ENCODE assay signal across 16 cellular contexts in genomic region chr16:28842696-28843095, GRCh38. TPM values are rescaled to one million over a fixed set of nuclear protein-coding genes. Genes with fewer than 3 reads are reported as not detected.
DNase-seq lines count a peak whose midpoint lies in the region; ATAC-seq, FAIRE-seq and TF ChIP-seq lines count a peak whose summit lies in the region.
"Had no signal": no experiment of that assay in that cellular context is flagged by ENCODE, and none has a peak within 500 bp of the region (broad histone marks: within the 10 kb centered on the region; RNA-seq: fewer than 3 reads in every experiment).

No MANE protein-coding gene starts in this region.

- H3K36me3 Mint-ChIP-seq in natural killer cell = no peaks in the 10 kb centered on the region
- H3K36me3 Mint-ChIP-seq in natural killer cell treated with Interleukin-12 subunit alpha and Interleukin-12 subunit beta and Interleukin-15 and Interleukin-18, amount 100 ng/mL, for 72 hours = peaks cover 14% of the 10 kb centered on the region
- H3K36me3 Mint-ChIP-seq in T-cell = peaks cover 14% of the 10 kb centered on the region
- peaks cover 41 to 55% of the 10 kb centered on the region in 2 donors for H3K36me3 Mint-ChIP-seq in stimulated activated naive B cell treated with anti-CD40 and anti-IgM and Interleukin-4, amounts not matched to agents 10 μg/mL and 1 μg/mL and 100 μg/mL, for 72 hours

- SMC1A ChIA-PET in GM12878 (lab: Charles Lee; ENCODE audit: uncharacterized antibody, unreplicated experiment) = interaction anchor here (1.0 to 1.2 kb wide), 2 partner anchors 18 to 102 kb away, joined by 3 to 4 read pairs; no protein-coding TSS in a partner anchor

- TF ChIP-seq EP300 in GM12878 (IDR thresholded peaks at IDR 0.05; ENCODE audit: borderline replicate concordance in 1 of 2, control insufficient read depth in 1 of 2, low read depth in 2 of 2, low read length in 2 of 2) = no peak

- H3K4me3 ChIP-seq in GM12878 = no peak overlapping the region

- H4K20me1 ChIP-seq in GM12878 (ENCODE audit: control insufficient read depth, insufficient read depth) = no peaks in the 10 kb centered on the region

- intact Hi-C loops in natural killer cell (cut with micrococcal nuclease) (no loop called here), GM12878 (cut with micrococcal nuclease; ENCODE audit: unreplicated experiment) (no loop called here)

- H3K4me1 Mint-ChIP-seq in natural killer cell (peaks cover 25 to 39% of the 10 kb centered on the region in 2 donors), T-cell (peaks cover 25 to 34% (median 30%) of the 10 kb centered on the region in 3 donors)
- peaks cover 34 to 38% of the 10 kb centered on the region in 2 donors for H3K4me1 Mint-ChIP-seq in natural killer cell treated with Interleukin-12 subunit alpha and Interleukin-12 subunit beta and Interleukin-15 and Interleukin-18, amount 100 ng/mL, for 72 hours (ENCODE audit: low read depth in 2 of 2)
- peaks cover 20 to 46% of the 10 kb centered on the region in 2 donors for H3K4me1 Mint-ChIP-seq in stimulated activated naive B cell treated with anti-CD40 and anti-IgM and Interleukin-4, amounts not matched to agents 10 μg/mL and 1 μg/mL and 100 μg/mL, for 72 hours

- WGBS in GM12878 (ENCODE audit: insufficient coverage, insufficient replicate concordance, low lambda C conversion rate, missing lambda C conversion rate) = 96% methylated on average over 7 of the region's 7 CpGs

- no peak for TF ChIP-seq CTCF in natural killer cell (IDR thresholded peaks at IDR 0.05)
- no peak for TF ChIP-seq CTCF in GM12878 (IDR thresholded peaks at IDR 0.05 in 2 of 3, conservative IDR thresholded peaks at IDR 0.05 in 1 of 3; ENCODE audit: control insufficient read depth in 2 of 3, extremely low read depth in 1 of 3, insufficient read depth in 1 of 3, low read depth in 3 of 3, low read length in 3 of 3)
- no peak for TF ChIP-seq CTCF in GM10248 (IDR thresholded peaks at IDR 0.05; ENCODE audit: control extremely low read depth, extremely low read depth, low read depth, missing control alignments)
- TF ChIP-seq CTCF in foreskin keratinocyte (conservative IDR thresholded peaks at IDR 0.05) = no peak

- TF ChIP-seq POLR2A in GM12878 (IDR thresholded peaks at IDR 0.05; ENCODE audit: low read depth, low read length) = peak; percentile 51

- H3K9me3 Mint-ChIP-seq in natural killer cell (no peaks in the 10 kb centered on the region), T-cell (no peaks in the 10 kb centered on the region)
- no peaks in the 10 kb centered on the region for H3K9me3 Mint-ChIP-seq in natural killer cell treated with Interleukin-12 subunit alpha and Interleukin-12 subunit beta and Interleukin-15 and Interleukin-18, amount 100 ng/mL, for 72 hours
- no peaks in the 10 kb centered on the region for H3K9me3 Mint-ChIP-seq in stimulated activated naive B cell treated with anti-CD40 and anti-IgM and Interleukin-4, amounts not matched to agents 10 μg/mL and 1 μg/mL and 100 μg/mL, for 72 hours

- peaks cover 9 to 19% of the 10 kb centered on the region in 2 experiments for H3K36me3 ChIP-seq in GM12878 (ENCODE audit: control insufficient read depth in 2 of 2, insufficient read depth in 2 of 2, low read length in 1 of 2)

- H3K27ac ChIP-seq in GM12878 (ENCODE audit: control insufficient read depth, insufficient read depth) (no peak overlapping the region), foreskin keratinocyte (no peak overlapping the region)

- H2AFZ ChIP-seq in GM12878 (ENCODE audit: control insufficient read depth, low read depth, low read length) = no peak overlapping the region

- CTCF ChIA-PET in T-cell (lab: Charles Lee) (no interaction called here), GM12878 (lab: Yijun Ruan, JAX) (interaction anchor here (1.0 to 2.4 kb wide), 2 partner anchors 13 to 102 kb away, joined by 4 to 7 read pairs; no protein-coding TSS in a partner anchor), GM10248 (lab: Yijun Ruan, JAX) (interaction anchor here (1.1 to 6.1 kb wide), 4 partner anchors 14 to 103 kb away, joined by 3 to 53 read pairs (median 4); no protein-coding TSS in a partner anchor)

- H3K4me1 ChIP-seq in GM12878 (ENCODE audit: control insufficient read depth, insufficient read depth, low read length) (peaks cover 9% of the 10 kb centered on the region), foreskin keratinocyte (no peaks in the 10 kb centered on the region)
- H3K4me1 ChIP-seq: BE2C had no signal

- in situ Hi-C loops in GM12878 (cut with MboI) = no loop called here

- no peak for FAIRE-seq in GM12878 (lab: Jason Lieb, UNC)
- FAIRE-seq: GM18507, H54 had no signal

- POLR2A ChIA-PET in T-cell (lab: Charles Lee) = interaction anchor here in 1 of 2 donors (0.9 kb wide), 1 partner anchor 13 kb away, joined by 3 read pairs; no protein-coding TSS in a partner anchor
- POLR2A ChIA-PET in GM12878 (lab: Charles Lee) = interaction anchor here (0.5 to 1.7 kb wide), 2 partner anchors 15 to 91 kb away, joined by 3 to 7 read pairs; no protein-coding TSS in a partner anchor
- POLR2A ChIA-PET in GM10248 (lab: Yijun Ruan, JAX) = interaction anchor here (0.8 to 1.4 kb wide), 2 partner anchors 19 to 20 kb away, joined by 3 to 4 read pairs; partner anchors contain the start of gene ATXN2L

- ATAC-seq in natural killer cell = no peak
- no peak for ATAC-seq in natural killer cell treated with Interleukin-12 subunit alpha and Interleukin-12 subunit beta and Interleukin-15 and Interleukin-18, amount 100 ng/mL, for 72 hours
- no peak for ATAC-seq in T-cell (replicated peaks in 1 of 4)
- ATAC-seq in GM12878 = no peak
- ATAC-seq in stimulated activated naive B cell treated with anti-CD40 and anti-IgM and Interleukin-4, amounts not matched to agents 10 μg/mL and 1 μg/mL and 100 μg/mL, for 72 hours (replicated peaks) = no peak
- no peak for ATAC-seq in foreskin keratinocyte
- ATAC-seq: PC-3 had no signal

- DNase-seq in natural killer cell (no peak), T-cell (no peak), GM12878 (ENCODE audit: low read depth, low spot score) (no peak), NCI-H1092 (lab: John Stamatoyannopoulos, UW) (no peak), GM10248 (ENCODE audit: extremely low spot score) (no peak), foreskin keratinocyte (no peak)
- DNase-seq in natural killer cell treated with Interleukin-12 subunit alpha and Interleukin-12 subunit beta and Interleukin-15 and Interleukin-18, amount 100 ng/mL, for 72 hours (ENCODE audit: low spot score) = no peak
- DNase-seq in stimulated activated naive B cell treated with anti-CD40 and anti-IgM and Interleukin-4, amounts not matched to agents 10 μg/mL and 1 μg/mL and 100 μg/mL, for 72 hours = no peak
- DNase-seq: BE2C, EL, MM.1S, NCI-H1105 treated with DMSO at 0.1 percent for 48 hours, NCI-H187, PC-3 had no signal

- no peaks in the 10 kb centered on the region for H3K9me3 ChIP-seq in GM12878 (replicated peaks; ENCODE audit: control insufficient read depth, insufficient read depth, low read length)
- H3K9me3 ChIP-seq: BE2C had no signal

- H3K79me2 ChIP-seq in GM12878 (ENCODE audit: control insufficient read depth, insufficient read depth, low read length) = peaks cover 23% of the 10 kb centered on the region

- TF ChIP-seq RAD21 in GM12878 (IDR thresholded peaks at IDR 0.05; ENCODE audit: insufficient read depth, low read depth, low read length) = no peak

- H3K27ac Mint-ChIP-seq in natural killer cell (peak overlapping the region in 1 of 2 donors; percentile 77), T-cell (peak overlapping the region; percentile 15 to 25)
- peak overlapping the region in 1 of 2 donors; percentile 25 for H3K27ac Mint-ChIP-seq in natural killer cell treated with Interleukin-12 subunit alpha and Interleukin-12 subunit beta and Interleukin-15 and Interleukin-18, amount 100 ng/mL, for 72 hours
- peak overlapping the region; percentile 44 for H3K27ac Mint-ChIP-seq in stimulated activated naive B cell treated with anti-CD40 and anti-IgM and Interleukin-4, amounts not matched to agents 10 μg/mL and 1 μg/mL and 100 μg/mL, for 72 hours

- H3K27me3 Mint-ChIP-seq in natural killer cell (ENCODE audit: low read depth in 2 of 2) (no peaks in the 10 kb centered on the region), T-cell (no peaks in the 10 kb centered on the region)
- no peaks in the 10 kb centered on the region for H3K27me3 Mint-ChIP-seq in natural killer cell treated with Interleukin-12 subunit alpha and Interleukin-12 subunit beta and Interleukin-15 and Interleukin-18, amount 100 ng/mL, for 72 hours
- H3K27me3 Mint-ChIP-seq in stimulated activated naive B cell treated with anti-CD40 and anti-IgM and Interleukin-4, amounts not matched to agents 10 μg/mL and 1 μg/mL and 100 μg/mL, for 72 hours = no peaks in the 10 kb centered on the region

- no TSS peak for BruUV-seq in GM12878 (replicated peaks; lab: Mats Ljungman, UMichigan)

- no peak overlapping the region for H3K4me2 ChIP-seq in GM12878 (ENCODE audit: control insufficient read depth, insufficient read depth)

- peak overlapping the region; percentile 21 for H3K4me3 Mint-ChIP-seq in natural killer cell
- no peak overlapping the region for H3K4me3 Mint-ChIP-seq in natural killer cell treated with Interleukin-12 subunit alpha and Interleukin-12 subunit beta and Interleukin-15 and Interleukin-18, amount 100 ng/mL, for 72 hours
- H3K4me3 Mint-ChIP-seq in T-cell = no peak overlapping the region
- no peak overlapping the region for H3K4me3 Mint-ChIP-seq in stimulated activated naive B cell treated with anti-CD40 and anti-IgM and Interleukin-4, amounts not matched to agents 10 μg/mL and 1 μg/mL and 100 μg/mL, for 72 hours

- RAD21 ChIA-PET in GM12878 (lab: Charles Lee; ENCODE audit: unreplicated experiment) = interaction anchor here (1.1 kb wide), 1 partner anchor 103 kb away, joined by 4 read pairs; no protein-coding TSS in a partner anchor

- no peak overlapping the region for H3K9ac ChIP-seq in GM12878 (ENCODE audit: control insufficient read depth, insufficient read depth, low read length)

- H3K27me3 ChIP-seq in GM12878 (replicated peaks in 1 of 2; ENCODE audit: control insufficient read depth in 2 of 2, insufficient read depth in 2 of 2, low read length in 1 of 2) (no peaks in the 10 kb centered on the region), foreskin keratinocyte (no peaks in the 10 kb centered on the region)
- H3K27me3 ChIP-seq: BE2C had no signal

RNA-seq across cellular contexts. Expression of gene TUFM, which starts 3.5 kb away (rescaled TPM):
- 100 to 1,000 TPM; 108 to 128 (median 118) TPM for total RNA-seq in natural killer cell
- 100 to 1,000 TPM; 183 to 358 TPM for total RNA-seq in natural killer cell treated with Interleukin-12 subunit alpha and Interleukin-12 subunit beta and Interleukin-15 and Interleukin-18, amount 100 ng/mL, for 72 hours
- total RNA-seq in T-cell = 100 to 1,000 TPM in 4 of 5 donors, 10 to 100 TPM in 1; 90.2 to 131 (median 105) TPM
- 37.3 and 53.1 TPM in 2 replicates for total RNA-seq in GM12878 (2013; cell fraction: nucleolus; rRNA removed)
- total RNA-seq in GM12878 (2014; rRNA removed) = 245 and 274 TPM in 2 replicates
- 145 and 161 TPM in 2 replicates for total RNA-seq in GM12878 (2014; rRNA removed; fragmentation: Illumina TruSeq; extraction: Trizol)
- total RNA-seq in GM12878 (2021) = 258 and 260 TPM in 2 replicates
- 101 TPM for polyA plus RNA-seq in GM12878 (2011; ENCODE audit: low read depth)
- polyA plus RNA-seq in GM12878 (2011; rRNA removed) = 68.9 and 117 TPM in 2 replicates
- 134 and 152 TPM in 2 replicates for polyA plus RNA-seq in GM12878 (2011; cell fraction: cytosol; rRNA removed)
- 285 and 312 TPM in 2 replicates for polyA plus RNA-seq in GM12878 (2011; cell fraction: nucleus; rRNA removed)
- polyA plus RNA-seq in GM12878 (2012) = 141 and 149 TPM in 2 replicates
- 92.2 and 172 TPM in 2 replicates for polyA plus RNA-seq in GM12878 (2014; fragmentation: Illumina TruSeq; extraction: Trizol)
- polyA plus RNA-seq in GM12878 (2014; fragmentation: Nextera tagmentation; extraction: Ambion mirVana) = 100 to 1,000 TPM in 1 of 2 experiments, 10 to 100 TPM in 1; 23.4 to 101 TPM
- polyA plus RNA-seq in GM12878 (2014; rRNA removed) = 191 and 231 TPM in 2 replicates
- polyA plus RNA-seq in GM12878 (2016; fragmentation: Nextera tagmentation; extraction: Ambion mirVana) = 100 to 1,000 TPM; 336 to 354 TPM
- polyA minus RNA-seq in GM12878 (2011; rRNA and poly(A)+ RNA removed) = 44.5 and 58.9 TPM in 2 replicates
- polyA minus RNA-seq in GM12878 (2011; cell fraction: cytosol; rRNA and poly(A)+ RNA removed) = 42.5 and 43.7 TPM in 2 replicates
- polyA minus RNA-seq in GM12878 (2011; cell fraction: nucleus; rRNA and poly(A)+ RNA removed) = 27.7 and 43.2 TPM in 2 replicates
- 169 and 192 TPM in 2 replicates for total RNA-seq in foreskin keratinocyte
- polyA plus RNA-seq in foreskin keratinocyte = 325 and 344 TPM in 2 replicates

RNA-seq across cellular contexts. Expression of gene ATXN2L, which starts 19.9 kb away (rescaled TPM):
- total RNA-seq in natural killer cell (100 to 1,000 TPM; 350 to 451 (median 416) TPM), T-cell (100 to 1,000 TPM; 273 to 345 (median 281) TPM), GM12878 (2014; rRNA removed) (36.7 and 47.7 TPM in 2 replicates), GM12878 (2014; rRNA removed; fragmentation: Illumina TruSeq; extraction: Trizol) (28.8 and 31.2 TPM in 2 replicates), GM12878 (2021) (199 and 210 TPM in 2 replicates), foreskin keratinocyte (75.8 and 76.9 TPM in 2 replicates)
- total RNA-seq in natural killer cell treated with Interleukin-12 subunit alpha and Interleukin-12 subunit beta and Interleukin-15 and Interleukin-18, amount 100 ng/mL, for 72 hours = 100 to 1,000 TPM; 263 to 336 TPM
- 161 and 186 TPM in 2 replicates for total RNA-seq in GM12878 (2013; cell fraction: nucleolus; rRNA removed)
- 60.2 TPM for polyA plus RNA-seq in GM12878 (2011; ENCODE audit: low read depth)
- polyA plus RNA-seq in GM12878 (2011; rRNA removed) (21.4 and 23.0 TPM in 2 replicates), GM12878 (2014; fragmentation: Illumina TruSeq; extraction: Trizol) (42.5 and 75.3 TPM in 2 replicates), GM12878 (2014; fragmentation: Nextera tagmentation; extraction: Ambion mirVana) (10 to 100 TPM in 1 of 2 experiments, 1 to 10 TPM in 1; 3.5 to 13.2 TPM), GM12878 (2014; rRNA removed) (110 and 126 TPM in 2 replicates), GM12878 (2016; fragmentation: Nextera tagmentation; extraction: Ambion mirVana) (10 to 100 TPM; 74.5 to 86.9 TPM), foreskin keratinocyte (88.2 and 100 TPM in 2 replicates)
- 36.0 and 37.8 TPM in 2 replicates for polyA plus RNA-seq in GM12878 (2011; cell fraction: cytosol; rRNA removed)
- polyA plus RNA-seq in GM12878 (2011; cell fraction: nucleus; rRNA removed) = 316 and 416 TPM in 2 replicates
- polyA plus RNA-seq in GM12878 (2012) = 130 and 132 TPM in 2 replicates
- polyA minus RNA-seq in GM12878 (2011; rRNA and poly(A)+ RNA removed) = 30.8 and 35.7 TPM in 2 replicates
- 61.2 and 63.1 TPM in 2 replicates for polyA minus RNA-seq in GM12878 (2011; cell fraction: cytosol; rRNA and poly(A)+ RNA removed)
- 52.6 and 100 TPM in 2 replicates for polyA minus RNA-seq in GM12878 (2011; cell fraction: nucleus; rRNA and poly(A)+ RNA removed)

RNA-seq across cellular contexts. Expression of gene SH2B1, which starts 20.9 kb away (rescaled TPM):
- 100 to 1,000 TPM in 1 of 3 donors, 10 to 100 TPM in 2; 85.4 to 110 (median 91.5) TPM for total RNA-seq in natural killer cell
- total RNA-seq in natural killer cell treated with Interleukin-12 subunit alpha and Interleukin-12 subunit beta and Interleukin-15 and Interleukin-18, amount 100 ng/mL, for 72 hours = 10 to 100 TPM; 41.6 to 82.8 TPM
- total RNA-seq in T-cell = 100 to 1,000 TPM in 3 of 5 donors, 10 to 100 TPM in 2; 90.5 to 127 (median 120) TPM
- 35.6 and 42.0 TPM in 2 replicates for total RNA-seq in GM12878 (2013; cell fraction: nucleolus; rRNA removed)
- total RNA-seq in GM12878 (2014; rRNA removed) = 18.4 and 18.5 TPM in 2 replicates
- total RNA-seq in GM12878 (2014; rRNA removed; fragmentation: Illumina TruSeq; extraction: Trizol) = 9.8 and 10.6 TPM in 2 replicates
- 34.9 and 42.1 TPM in 2 replicates for total RNA-seq in GM12878 (2021)
- polyA plus RNA-seq in GM12878 (2011; ENCODE audit: low read depth) = 20.4 TPM
- polyA plus RNA-seq in GM12878 (2011; rRNA removed) = 6.7 and 17.8 TPM in 2 replicates
- 18.5 and 24.5 TPM in 2 replicates for polyA plus RNA-seq in GM12878 (2011; cell fraction: cytosol; rRNA removed)
- polyA plus RNA-seq in GM12878 (2011; cell fraction: nucleus; rRNA removed) = 252 and 297 TPM in 2 replicates
- 23.9 and 37.6 TPM in 2 replicates for polyA plus RNA-seq in GM12878 (2012)
- polyA plus RNA-seq in GM12878 (2014; fragmentation: Illumina TruSeq; extraction: Trizol) = 9.9 and 16.6 TPM in 2 replicates
- polyA plus RNA-seq in GM12878 (2014; fragmentation: Nextera tagmentation; extraction: Ambion mirVana) = under 1 TPM; 0.18 to 0.46 TPM
- 34.9 and 44.3 TPM in 2 replicates for polyA plus RNA-seq in GM12878 (2014; rRNA removed)
- polyA plus RNA-seq in GM12878 (2016; fragmentation: Nextera tagmentation; extraction: Ambion mirVana) = 1 to 10 TPM; 6.0 to 6.8 TPM
- 2.6 and 11.2 TPM in 2 replicates for polyA minus RNA-seq in GM12878 (2011; rRNA and poly(A)+ RNA removed)
- 6.8 and 8.7 TPM in 2 replicates for polyA minus RNA-seq in GM12878 (2011; cell fraction: cytosol; rRNA and poly(A)+ RNA removed)
- 19.3 and 28.2 TPM in 2 replicates for polyA minus RNA-seq in GM12878 (2011; cell fraction: nucleus; rRNA and poly(A)+ RNA removed)
- 21.4 and 22.2 TPM in 2 replicates for total RNA-seq in foreskin keratinocyte
- polyA plus RNA-seq in foreskin keratinocyte = 21.7 and 24.1 TPM in 2 replicates

RNA-seq across cellular contexts. Expression of gene ATP2A1, which starts 35.6 kb away (rescaled TPM):
- total RNA-seq in natural killer cell = 1 to 10 TPM in 2 of 3 donors, under 1 TPM in 1; 0.75 to 2.5 (median 1.3) TPM
- 1 to 10 TPM; 1.4 to 5.0 TPM for total RNA-seq in natural killer cell treated with Interleukin-12 subunit alpha and Interleukin-12 subunit beta and Interleukin-15 and Interleukin-18, amount 100 ng/mL, for 72 hours
- total RNA-seq in T-cell = 1 to 10 TPM in 2 of 5 donors, under 1 TPM in 3; 0.82 to 1.6 (median 0.95) TPM
- total RNA-seq in GM12878 (2013; cell fraction: nucleolus; rRNA removed) = 1.7 and 4.7 TPM in 2 replicates
- 0.28 and 0.38 TPM in 2 replicates for total RNA-seq in GM12878 (2014; rRNA removed)
- total RNA-seq in GM12878 (2014; rRNA removed; fragmentation: Illumina TruSeq; extraction: Trizol) = 0.28 and 1.6 TPM in 2 replicates
- 0.96 and 1.1 TPM in 2 replicates for total RNA-seq in GM12878 (2021)
- 0.81 TPM for polyA plus RNA-seq in GM12878 (2011; ENCODE audit: low read depth)
- polyA plus RNA-seq in GM12878 (2011; rRNA removed) = 0.35 and 0.62 TPM in 2 replicates
- polyA plus RNA-seq in GM12878 (2011; cell fraction: cytosol; rRNA removed) = 0.77 and 0.79 TPM in 2 replicates
- polyA plus RNA-seq in GM12878 (2011; cell fraction: nucleus; rRNA removed) = 7.5 and 32.6 TPM in 2 replicates
- polyA plus RNA-seq in GM12878 (2012) = 1.8 and 2.3 TPM in 2 replicates
- polyA plus RNA-seq in GM12878 (2014; fragmentation: Illumina TruSeq; extraction: Trizol) = 0.54 and 1.8 TPM in 2 replicates
- under 1 TPM; 0.13 to 0.37 TPM for polyA plus RNA-seq in GM12878 (2014; fragmentation: Nextera tagmentation; extraction: Ambion mirVana)
- polyA plus RNA-seq in GM12878 (2014; rRNA removed) = 0.77 and 1.3 TPM in 2 replicates
- polyA plus RNA-seq in GM12878 (2016; fragmentation: Nextera tagmentation; extraction: Ambion mirVana) = 1 to 10 TPM; 1.5 to 1.7 TPM
- polyA minus RNA-seq in GM12878 (2011; rRNA and poly(A)+ RNA removed) = 0.29 and 0.88 TPM in 2 replicates
- 1.5 TPM in 1 of 2 replicates, not detected in the other for polyA minus RNA-seq in GM12878 (2011; cell fraction: cytosol; rRNA and poly(A)+ RNA removed)
- 0.97 and 1.2 TPM in 2 replicates for polyA minus RNA-seq in GM12878 (2011; cell fraction: nucleus; rRNA and poly(A)+ RNA removed)
- total RNA-seq in foreskin keratinocyte = 0.21 and 0.24 TPM in 2 replicates
- polyA plus RNA-seq in foreskin keratinocyte = 0.27 and 0.57 TPM in 2 replicates

Comparison
In these comparisons a context has a peak if more than half of its experiments do, and no peak if none do; other contexts are left out.
1. CTCF ChIA-PET loops: an anchor here in GM12878 (1.0 to 2.4 kb wide) and GM10248 (1.1 to 6.1 kb wide); none called in T-cell.